ENCODE assay signal across 11 cellular contexts in the genomic region with DNA sequence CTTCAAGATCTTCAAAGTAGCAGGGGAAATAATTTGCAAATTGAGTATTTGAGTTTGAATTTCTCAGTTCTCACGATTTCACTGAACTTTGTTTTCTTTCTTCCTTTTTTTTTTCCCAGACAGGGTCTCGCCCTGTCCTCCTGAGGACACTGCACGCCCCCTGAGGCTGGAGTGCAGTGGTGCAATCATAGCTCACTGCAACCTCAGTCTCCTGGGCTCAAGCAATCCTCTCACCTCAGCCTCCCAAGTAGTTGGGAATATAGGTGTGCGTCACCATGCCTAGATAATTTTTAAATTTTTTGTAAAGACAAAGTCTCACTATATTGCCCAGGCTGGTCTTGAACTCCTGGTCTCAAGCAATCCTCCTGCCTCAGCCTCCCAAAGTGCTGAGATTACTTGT. TPM values are rescaled to one million over a fixed set of nuclear protein-coding genes. Genes with fewer than 3 reads are reported as not detected.
DNase-seq lines count a peak whose midpoint lies in the region; ATAC-seq, FAIRE-seq and TF ChIP-seq lines count a peak whose summit lies in the region.
"Not testable (repeated sequence)": the region's sequence is repeated elsewhere in the genome, so short reads cannot be mapped to it uniquely, and the experiment has no call there.
"Had no signal": no experiment of that assay in that cellular context is flagged by ENCODE, and none has a peak within 500 bp of the region (broad histone marks: within the 10 kb centered on the region; RNA-seq: fewer than 3 reads in every experiment).

No MANE protein-coding gene starts in this region.

- CTCF ChIA-PET in OCI-LY7 (lab: Charles Lee; ENCODE audit: unreplicated experiment); HepG2 (lab: Yijun Ruan, JAX; ENCODE audit: low intra/inter-chr PET ratio, low total read pairs): not testable (repeated sequence)
- CTCF ChIA-PET in H1 (lab: Charles Lee; ENCODE audit: partially characterized antibody): interaction anchor here (0.6 to 5.8 kb wide), 6 partner anchors 12 to 1047 kb away, joined by 3 to 87 read pairs (median 10); no protein-coding TSS in a partner anchor

- H3K9me2 ChIP-seq in DOHH2 (replicated peaks; ENCODE audit: control insufficient read depth, low read length); GM23338 (ENCODE audit: insufficient read depth); Loucy (replicated peaks; ENCODE audit: low read depth, low read length); OCI-LY7 (ENCODE audit: insufficient read depth, low read length): not testable (repeated sequence)

- H3F3A ChIP-seq in DOHH2 (ENCODE audit: control insufficient read depth, insufficient read depth); GM23338 (replicated peaks; ENCODE audit: low read depth); Loucy (ENCODE audit: low read depth): not testable (repeated sequence)

- not testable (repeated sequence) for H3K79me1 ChIP-seq in H1 (ENCODE audit: low read depth, low read length)

- not testable (repeated sequence) for H2BK12ac ChIP-seq in H1 (ENCODE audit: low read depth, low read length)

- 83% methylated on average over 4 of the region's 4 CpGs; no CpG with 5 or more reads in 1 of the 2 experiments for WGBS in H1 (ENCODE audit: extremely low coverage in 1 of 2, insufficient coverage in 1 of 2, insufficient read length in 1 of 2, insufficient replicate concordance in 2 of 2, low coverage in 1 of 2, low lambda C conversion rate in 2 of 2, missing lambda C conversion rate in 1 of 2), 2 experiments
- WGBS in HepG2 (ENCODE audit: low lambda C conversion rate): 22% methylated on average over 4 of the region's 4 CpGs

- not testable (repeated sequence) for H3K14ac ChIP-seq in H1 (ENCODE audit: insufficient read length)

- not testable (repeated sequence) for H3K4me3 ChIP-seq in DOHH2 (ENCODE audit: low read length); GM23338; Loucy (ENCODE audit: low read length, poor library complexity, severe bottlenecking); OCI-LY7 (ENCODE audit: low read depth, low read length, poor library complexity, severe bottlenecking); WERI-Rb-1 (ENCODE audit: low read depth, low read length); H1 (ENCODE audit: extremely low read depth in 1 of 4, insufficient read depth in 2 of 4, low read depth in 3 of 4, low read length in 4 of 4); HepG2 (replicated peaks in 1 of 3; ENCODE audit: insufficient read depth in 1 of 3, low read depth in 2 of 3, low read length in 3 of 3)

- not testable (repeated sequence) for H2BK15ac ChIP-seq in H1 (ENCODE audit: low read length)

- not testable (repeated sequence) for H3K27me3 Mint-ChIP-seq in GM23338 (ENCODE audit: insufficient read depth, low read depth, poor library complexity)

- not testable (repeated sequence) for H3K23me2 ChIP-seq in H1 (ENCODE audit: low read depth, low read length)

- not testable (repeated sequence) for TF ChIP-seq EP300 in H1 (IDR thresholded peaks at IDR 0.05; ENCODE audit: borderline replicate concordance in 1 of 2, low read depth in 2 of 2, low read length in 2 of 2); HepG2 (IDR thresholded peaks at IDR 0.05; ENCODE audit: low read depth in 2 of 2, low read length in 2 of 2); HepG2 (CRISPR knock-in tag; IDR thresholded peaks at IDR 0.05; ENCODE audit: borderline replicate concordance)

- peak; percentile 36 for DNase-seq in GM23338 (ENCODE audit: low spot score)
- DNase-seq in OCI-LY7 (ENCODE audit: low spot score): peak; percentile 43
- DNase-seq in WERI-Rb-1; H1 (ENCODE audit: low read depth in 1 of 2, low spot score in 2 of 2); HepG2 (ENCODE audit: low spot score): not testable (repeated sequence)

- peaks cover 19% of the 10 kb centered on the region for H3K9me3 Mint-ChIP-seq in GM23338

- intact Hi-C loops in OCI-LY7 (cut with micrococcal nuclease; ENCODE audit: unreplicated experiment) (loop anchor here (5.0 kb wide), 3 partner anchors 323 to 808 kb away; no protein-coding TSS in a partner anchor), HepG2 (cut with micrococcal nuclease; ENCODE audit: unreplicated experiment) (loop anchor here (2.0 kb wide), 1 partner anchor 791 kb away; no protein-coding TSS in a partner anchor)

- H3K36me3 Mint-ChIP-seq in GM23338 (ENCODE audit: low read depth): not testable (repeated sequence)

- not testable (repeated sequence) for H4K8ac ChIP-seq in H1 (ENCODE audit: extremely low read depth, insufficient read depth, low read length)

- not testable (repeated sequence) for H3K4me2 ChIP-seq in DOHH2 (ENCODE audit: low read length); GM23338; Loucy (ENCODE audit: low read depth, low read length, poor library complexity, severe bottlenecking); OCI-LY7 (ENCODE audit: low read length); H1 (ENCODE audit: insufficient read depth in 1 of 2, low read depth in 2 of 2, low read length in 2 of 2); HepG2 (ENCODE audit: low read depth, low read length)

- H4K5ac ChIP-seq in H1 (ENCODE audit: insufficient read length, low read depth, low read length): not testable (repeated sequence)

- not testable (repeated sequence) for H3K27me3 ChIP-seq in DOHH2 (ENCODE audit: control insufficient read depth, low read length); GM23338 (ENCODE audit: insufficient read depth); Loucy (ENCODE audit: insufficient read depth, low read length, poor library complexity, severe bottlenecking); WERI-Rb-1 (ENCODE audit: insufficient read depth, low read depth, severe bottlenecking); H1 (replicated peaks in 1 of 4; ENCODE audit: control insufficient read depth in 3 of 4, extremely low read depth in 1 of 4, insufficient read depth in 3 of 4, low read length in 3 of 4); HepG2 (ENCODE audit: control insufficient read depth in 1 of 2, insufficient read depth in 2 of 2, low read length in 2 of 2)

- peaks cover 14% of the 10 kb centered on the region for H3K9me3 ChIP-seq in DOHH2 (ENCODE audit: control insufficient read depth, insufficient read depth, low read length)
- H3K9me3 ChIP-seq in Loucy (ENCODE audit: insufficient read depth, low read depth, low read length): not testable (repeated sequence)
- H3K9me3 ChIP-seq in OCI-LY7 (ENCODE audit: low read length): peaks cover 11% of the 10 kb centered on the region
- peaks cover 13% of the 10 kb centered on the region for H3K9me3 ChIP-seq in WERI-Rb-1 (ENCODE audit: severe bottlenecking)
- H3K9me3 ChIP-seq in H1 (ENCODE audit: insufficient read depth in 2 of 2, low read depth in 1 of 2, low read length in 1 of 2): peaks cover 7 to 14% of the 10 kb centered on the region in 2 experiments; a peak in 3 of 4 replicates
- peaks cover 13% of the 10 kb centered on the region for H3K9me3 ChIP-seq in HepG2 (ENCODE audit: low read length)

- FAIRE-seq in H1 (lab: Jason Lieb, UNC): not testable (repeated sequence)
- peak; percentile 63 for FAIRE-seq in HepG2 (lab: Jason Lieb, UNC)

- not testable (repeated sequence) for H2BK120ac ChIP-seq in H1 (replicated peaks; ENCODE audit: low read depth, low read length)

- H3K36me3 ChIP-seq in DOHH2 (ENCODE audit: control insufficient read depth, low read length); GM23338 (ENCODE audit: insufficient read depth); Loucy (ENCODE audit: insufficient read depth, low read length); OCI-LY7 (ENCODE audit: insufficient read depth, low read length); WERI-Rb-1; H1 (ENCODE audit: control insufficient read depth in 2 of 4, insufficient read depth in 4 of 4, low read length in 3 of 4); HepG2 (replicated peaks in 1 of 2; ENCODE audit: control insufficient read depth in 1 of 2, insufficient read depth in 2 of 2, low read length in 2 of 2): not testable (repeated sequence)

- H3K27ac ChIP-seq in DOHH2 (ENCODE audit: low read depth, low read length); GM23338 (ENCODE audit: low read depth); OCI-LY7 (ENCODE audit: low read depth, low read length, poor library complexity, severe bottlenecking); WERI-Rb-1; H1 (ENCODE audit: low read depth, low read length); HepG2 (ENCODE audit: extremely low read length, insufficient read depth, low read length): not testable (repeated sequence)

- not testable (repeated sequence) for H2AK5ac ChIP-seq in H1 (ENCODE audit: low read depth, low read length)

- H3K4me1 ChIP-seq in DOHH2 (ENCODE audit: control insufficient read depth, low read length); GM23338 (ENCODE audit: insufficient read depth); OCI-LY7 (ENCODE audit: insufficient read depth, low read length, poor library complexity, severe bottlenecking); H1 (replicated peaks in 1 of 4; ENCODE audit: control insufficient read depth in 3 of 4, insufficient read depth in 4 of 4, low read length in 3 of 4); HepG2 (ENCODE audit: insufficient read depth, low read length): not testable (repeated sequence)
- H3K4me1 ChIP-seq in Loucy (ENCODE audit: insufficient read depth, low read length, poor library complexity, severe bottlenecking): peaks cover 12% of the 10 kb centered on the region

- not testable (repeated sequence) for H2BK5ac ChIP-seq in H1 (ENCODE audit: low read depth, low read length)

- not testable (repeated sequence) for H2BK20ac ChIP-seq in H1 (ENCODE audit: low read length)

- not testable (repeated sequence) for H4K91ac ChIP-seq in H1 (replicated peaks; ENCODE audit: insufficient read length, low read length)

- not testable (repeated sequence) for H3K9ac ChIP-seq in Loucy (ENCODE audit: low read depth, low read length, poor library complexity, severe bottlenecking); H1 (replicated peaks in 1 of 4; ENCODE audit: extremely low read depth in 1 of 4, low read depth in 3 of 4, low read length in 3 of 4); HepG2 (ENCODE audit: insufficient read depth, low read depth, low read length)

- not testable (repeated sequence) for H3K4ac ChIP-seq in H1 (replicated peaks; ENCODE audit: insufficient read length, low read depth, low read length)

- H3K4me3 Mint-ChIP-seq in GM23338: not testable (repeated sequence)

- not testable (repeated sequence) for BruUV-seq in OCI-LY7 (replicated peaks; lab: Mats Ljungman, UMichigan); HepG2 (replicated peaks; lab: Mats Ljungman, UMichigan)

- TF ChIP-seq POLR2A in H1 (IDR thresholded peaks at IDR 0.05; ENCODE audit: control extremely low read depth in 1 of 2, low read depth in 2 of 2, low read length in 2 of 2); HepG2 (IDR thresholded peaks at IDR 0.05; ENCODE audit: insufficient read depth in 1 of 2, low read depth in 2 of 2, low read length in 2 of 2): not testable (repeated sequence)

- not testable (repeated sequence) for H3K18ac ChIP-seq in H1 (ENCODE audit: extremely low read depth, low read length)

- H3K4me1 Mint-ChIP-seq in GM23338: not testable (repeated sequence)

- not testable (repeated sequence) for H2AFZ ChIP-seq in GM23338; OCI-LY7 (ENCODE audit: low read length); H1 (ENCODE audit: low read length); HepG2 (ENCODE audit: low read length)
- 0 out of 2 replicates have a peak overlapping the region, but pooled peaks have one; percentile 4 for H2AFZ ChIP-seq in Loucy (ENCODE audit: low read length)

- TF ChIP-seq RAD21 in H1 (IDR thresholded peaks at IDR 0.05 in 1 of 2, conservative IDR thresholded peaks at IDR 0.05 in 1 of 2; ENCODE audit: low read depth in 2 of 2, low read length in 2 of 2): 0 out of 4 replicates have a peak, but pooled peaks of 1 of the 2 experiments have one; percentile 11
- not testable (repeated sequence) for TF ChIP-seq RAD21 in HepG2 (CRISPR knock-in tag; IDR thresholded peaks at IDR 0.05)

- H3K27ac Mint-ChIP-seq in GM23338: not testable (repeated sequence)

- not testable (repeated sequence) for H4K20me1 ChIP-seq in DOHH2 (ENCODE audit: control insufficient read depth, insufficient read depth, low read depth, low read length); GM23338 (replicated peaks; ENCODE audit: insufficient read depth); Loucy (ENCODE audit: insufficient read depth, low read length, poor library complexity, severe bottlenecking); OCI-LY7 (ENCODE audit: insufficient read depth, low read length); H1 (replicated peaks in 1 of 2; ENCODE audit: control insufficient read depth in 1 of 2, insufficient read depth in 2 of 2, low read length in 2 of 2); HepG2 (ENCODE audit: insufficient read depth, low read length)

- not testable (repeated sequence) for H3K56ac ChIP-seq in H1 (replicated peaks; ENCODE audit: insufficient read length, low read depth, low read length)

- TF ChIP-seq CTCF in DOHH2 (IDR thresholded peaks at IDR 0.05; ENCODE audit: low read depth, low read length, poor library complexity, severe bottlenecking) (peak; percentile 30), GM23338 (conservative IDR thresholded peaks at IDR 0.05; ENCODE audit: low read depth in 2 of 2) (peak; percentile 28 to 47; a peak in 3 of 4 replicates), Loucy (conservative IDR thresholded peaks at IDR 0.05; ENCODE audit: low read length) (peak; percentile 21; the same call in 1 of the 2 replicates), OCI-LY7 (conservative IDR thresholded peaks at IDR 0.05; ENCODE audit: low read length) (peak; percentile 66), WERI-Rb-1 (IDR thresholded peaks at IDR 0.05; ENCODE audit: low read depth, low read length) (0 out of 2 replicates have a peak, but pooled peaks have one; percentile 13), H1 (IDR thresholded peaks at IDR 0.05; ENCODE audit: control extremely low read depth in 1 of 3, insufficient read depth in 1 of 3, low read depth in 1 of 3, low read length in 3 of 3) (peak; percentile 1 to 30 (median 20); a peak in 2 of 4 replicates), HepG2 (CRISPR knock-in tag; IDR thresholded peaks at IDR 0.05) (0 out of 2 replicates have a peak, but pooled peaks have one; percentile 13)

- not testable (repeated sequence) for H3K79me2 ChIP-seq in DOHH2 (ENCODE audit: control insufficient read depth, low read length); GM23338 (replicated peaks; ENCODE audit: insufficient read depth); Loucy (ENCODE audit: insufficient read depth, low read length); OCI-LY7 (ENCODE audit: insufficient read depth, low read depth, low read length); H1 (ENCODE audit: control insufficient read depth in 1 of 2, insufficient read depth in 2 of 2, low read length in 2 of 2); HepG2 (ENCODE audit: insufficient read depth, low read length)

- ATAC-seq in GM23338 (peak; percentile 13; the same call in 1 of the 3 replicates), HepG2 (peak; percentile 38; the same call in 2 of the 3 replicates)

- POLR2A ChIA-PET in OCI-LY7 (lab: Charles Lee): interaction anchor here (0.6 to 1.3 kb wide), 3 partner anchors 12 to 33 kb away, joined by 3 to 6 read pairs (median 4); no protein-coding TSS in a partner anchor
- POLR2A ChIA-PET in H1 (lab: Charles Lee; ENCODE audit: partially characterized antibody); HepG2 (lab: Yijun Ruan, JAX): not testable (repeated sequence)

- H3K23ac ChIP-seq in H1 (ENCODE audit: insufficient read length): not testable (repeated sequence)

- in situ Hi-C loops in HepG2 (cut with HindIII; ENCODE audit: extremely low pct_ligation_motif_present, low pct_unique_long_range_greater_than_20kb): loop anchor here (10.0 kb wide), 1 partner anchor 801 kb away; no protein-coding TSS in a partner anchor

RNA-seq across cellular contexts. Expression of a gene that starts 41.3 kb away (rescaled TPM):
- not detected in 2 replicates for total RNA-seq in GM23338 (2014; rRNA removed; shearing (Covaris generic))
- not detected in 2 replicates for polyA plus RNA-seq in GM23338 (2016; fragmentation: Nextera tagmentation; extraction: Ambion mirVana)
- 0.18 and 0.54 TPM in 2 replicates for total RNA-seq in OCI-LY7 (2014; rRNA removed; shearing (Covaris generic))
- 0.09 and 0.15 TPM in 2 replicates for total RNA-seq in OCI-LY7 (2022)
- total RNA-seq in H1 (2021; fragmentation: NEBNext Ultra II Directional; extraction: Animal tissue kit (Norgen Biotek cat#: 25700)): 0.06 and 0.11 TPM in 2 replicates
- polyA plus RNA-seq in H1 (2011; rRNA removed): 0.03 TPM in 1 of 2 replicates, not detected in the other
- polyA plus RNA-seq in H1 (2011; cell fraction: cytosol; rRNA removed): not detected
- polyA plus RNA-seq in H1 (2011; cell fraction: nucleus; rRNA removed): 0.04 TPM
- not detected in 4 replicates for polyA plus RNA-seq in H1 (2012, experiment 1 of 2)
- not detected for polyA plus RNA-seq in H1 (2012, experiment 2 of 2)
- polyA plus RNA-seq in H1 (2013, experiment 1 of 2): 0.02 TPM
- polyA plus RNA-seq in H1 (2013, experiment 2 of 2): 0.02 TPM
- 0.05 and 0.06 TPM in 2 replicates for polyA minus RNA-seq in H1 (2011; rRNA and poly(A)+ RNA removed)
- not detected for polyA minus RNA-seq in H1 (2011; cell fraction: cytosol; rRNA and poly(A)+ RNA removed)
- 0.20 TPM for polyA minus RNA-seq in H1 (2011; cell fraction: nucleus; rRNA and poly(A)+ RNA removed)
- not detected in 2 replicates for total RNA-seq in HepG2 (2016; rRNA removed; fragmentation: Illumina TruSeq; extraction: Trizol)
- not detected in 2 replicates for total RNA-seq in HepG2 (2016; cell fraction: cytosol; rRNA removed; fragmentation: Illumina TruSeq; extraction: Trizol; ENCODE audit: low read depth)
- not detected in 2 replicates for total RNA-seq in HepG2 (2016; cell fraction: insoluble cytoplasmic fraction; rRNA removed; fragmentation: Illumina TruSeq; extraction: Trizol)
- not detected in 2 replicates for total RNA-seq in HepG2 (2016; cell fraction: membrane; rRNA removed; fragmentation: Illumina TruSeq; extraction: Trizol)
- not detected in 2 replicates for total RNA-seq in HepG2 (2016; cell fraction: nucleus; rRNA removed; fragmentation: Illumina TruSeq; extraction: Trizol)
- polyA plus RNA-seq in HepG2 (2011; rRNA removed): not detected in 2 replicates
- not detected in 2 replicates for polyA plus RNA-seq in HepG2 (2011; cell fraction: cytosol; rRNA removed)
- polyA plus RNA-seq in HepG2 (2011; cell fraction: nucleus; rRNA removed): not detected in 2 replicates
- polyA plus RNA-seq in HepG2 (2012): not detected in 2 replicates
- polyA plus RNA-seq in HepG2 (2016; cell fraction: cytosol; fragmentation: Illumina TruSeq; extraction: Trizol; ENCODE audit: low read depth): not detected in 2 replicates
- not detected in 2 replicates for polyA plus RNA-seq in HepG2 (2016; cell fraction: insoluble cytoplasmic fraction; fragmentation: Illumina TruSeq; extraction: Trizol; ENCODE audit: low read depth)
- not detected in 2 replicates for polyA plus RNA-seq in HepG2 (2016; cell fraction: membrane; fragmentation: Illumina TruSeq; extraction: Trizol; ENCODE audit: low read depth)
- polyA plus RNA-seq in HepG2 (2016; cell fraction: nucleus; fragmentation: Illumina TruSeq; extraction: Trizol; ENCODE audit: insufficient read depth, low read depth): not detected in 2 replicates
- 0.08 and 0.12 TPM in 2 replicates for polyA minus RNA-seq in HepG2 (2011; rRNA and poly(A)+ RNA removed; ENCODE audit: low replicate concordance)
- polyA minus RNA-seq in HepG2 (2011; cell fraction: cytosol; rRNA and poly(A)+ RNA removed): not detected in 2 replicates
- polyA minus RNA-seq in HepG2 (2011; cell fraction: nucleus; rRNA and poly(A)+ RNA removed): 0.12 TPM in 1 of 2 replicates, not detected in the other
- total RNA-seq: MCF 10A had no signal
- polyA plus RNA-seq: CD4-positive, alpha-beta memory T cell; GM23248; IgD-negative memory B cell had no signal

RNA-seq across cellular contexts. Expression of a gene that starts 54.0 kb away (rescaled TPM):
- 57.6 and 62.0 TPM in 2 replicates for total RNA-seq in GM23338 (2014; rRNA removed; shearing (Covaris generic))
- polyA plus RNA-seq in GM23338 (2016; fragmentation: Nextera tagmentation; extraction: Ambion mirVana) (160 and 226 TPM in 2 replicates), H1 (2011; rRNA removed) (13.6 and 20.1 TPM in 2 replicates), HepG2 (2011; rRNA removed) (85.3 and 104 TPM in 2 replicates)
- 48.4 and 55.4 TPM in 2 replicates for total RNA-seq in OCI-LY7 (2014; rRNA removed; shearing (Covaris generic))
- total RNA-seq in OCI-LY7 (2022) (88.2 and 105 TPM in 2 replicates), HepG2 (2016; rRNA removed; fragmentation: Illumina TruSeq; extraction: Trizol) (74.2 and 75.1 TPM in 2 replicates)
- 64.2 and 66.0 TPM in 2 replicates for total RNA-seq in H1 (2021; fragmentation: NEBNext Ultra II Directional; extraction: Animal tissue kit (Norgen Biotek cat#: 25700))
- 29.8 TPM for polyA plus RNA-seq in H1 (2011; cell fraction: cytosol; rRNA removed)
- polyA plus RNA-seq in H1 (2011; cell fraction: nucleus; rRNA removed): 20.7 TPM
- polyA plus RNA-seq in H1 (2012, experiment 1 of 2): 34.5 to 48.3 TPM (median 35.8 TPM) in 4 replicates
- polyA plus RNA-seq in H1 (2012, experiment 2 of 2): 3.0 TPM
- 56.1 TPM for polyA plus RNA-seq in H1 (2013, experiment 1 of 2)
- 56.4 TPM for polyA plus RNA-seq in H1 (2013, experiment 2 of 2)
- 24.5 and 54.0 TPM in 2 replicates for polyA minus RNA-seq in H1 (2011; rRNA and poly(A)+ RNA removed)
- 43.7 TPM for polyA minus RNA-seq in H1 (2011; cell fraction: cytosol; rRNA and poly(A)+ RNA removed)
- 66.6 TPM for polyA minus RNA-seq in H1 (2011; cell fraction: nucleus; rRNA and poly(A)+ RNA removed)
- total RNA-seq in HepG2 (2016; cell fraction: cytosol; rRNA removed; fragmentation: Illumina TruSeq; extraction: Trizol; ENCODE audit: low read depth): 40.4 and 45.3 TPM in 2 replicates
- total RNA-seq in HepG2 (2016; cell fraction: insoluble cytoplasmic fraction; rRNA removed; fragmentation: Illumina TruSeq; extraction: Trizol): 70.5 and 71.1 TPM in 2 replicates
- 29.8 and 34.0 TPM in 2 replicates for total RNA-seq in HepG2 (2016; cell fraction: membrane; rRNA removed; fragmentation: Illumina TruSeq; extraction: Trizol)
- total RNA-seq in HepG2 (2016; cell fraction: nucleus; rRNA removed; fragmentation: Illumina TruSeq; extraction: Trizol): 141 and 154 TPM in 2 replicates
- polyA plus RNA-seq in HepG2 (2011; cell fraction: cytosol; rRNA removed): 22.4 and 39.6 TPM in 2 replicates
- polyA plus RNA-seq in HepG2 (2011; cell fraction: nucleus; rRNA removed): 94.4 and 115 TPM in 2 replicates
- 80.1 and 83.5 TPM in 2 replicates for polyA plus RNA-seq in HepG2 (2012)
- 3.6 and 4.1 TPM in 2 replicates for polyA plus RNA-seq in HepG2 (2016; cell fraction: cytosol; fragmentation: Illumina TruSeq; extraction: Trizol; ENCODE audit: low read depth)
- 91.1 and 96.1 TPM in 2 replicates for polyA plus RNA-seq in HepG2 (2016; cell fraction: insoluble cytoplasmic fraction; fragmentation: Illumina TruSeq; extraction: Trizol; ENCODE audit: low read depth)
- polyA plus RNA-seq in HepG2 (2016; cell fraction: membrane; fragmentation: Illumina TruSeq; extraction: Trizol; ENCODE audit: low read depth): 11.3 and 13.5 TPM in 2 replicates
- 269 and 273 TPM in 2 replicates for polyA plus RNA-seq in HepG2 (2016; cell fraction: nucleus; fragmentation: Illumina TruSeq; extraction: Trizol; ENCODE audit: insufficient read depth, low read depth)
- polyA minus RNA-seq in HepG2 (2011; rRNA and poly(A)+ RNA removed; ENCODE audit: low replicate concordance): 22.1 and 48.2 TPM in 2 replicates
- polyA minus RNA-seq in HepG2 (2011; cell fraction: cytosol; rRNA and poly(A)+ RNA removed): 52.9 and 56.1 TPM in 2 replicates
- 189 and 224 TPM in 2 replicates for polyA minus RNA-seq in HepG2 (2011; cell fraction: nucleus; rRNA and poly(A)+ RNA removed)

Comparison
In these comparisons a context has a peak if more than half of its experiments do, and no peak if none do; other contexts are left out.
1. CTCF ChIP-seq: peak in every context shown above with its lines; median percentile 66 in OCI-LY7; 38 in GM23338; 30 in DOHH2; 21 in Loucy; 20 in H1; 13 in WERI-Rb-1; 13 in HepG2.